8 cellular contexts compared by ENCODE assay signal in the genomic region with DNA sequence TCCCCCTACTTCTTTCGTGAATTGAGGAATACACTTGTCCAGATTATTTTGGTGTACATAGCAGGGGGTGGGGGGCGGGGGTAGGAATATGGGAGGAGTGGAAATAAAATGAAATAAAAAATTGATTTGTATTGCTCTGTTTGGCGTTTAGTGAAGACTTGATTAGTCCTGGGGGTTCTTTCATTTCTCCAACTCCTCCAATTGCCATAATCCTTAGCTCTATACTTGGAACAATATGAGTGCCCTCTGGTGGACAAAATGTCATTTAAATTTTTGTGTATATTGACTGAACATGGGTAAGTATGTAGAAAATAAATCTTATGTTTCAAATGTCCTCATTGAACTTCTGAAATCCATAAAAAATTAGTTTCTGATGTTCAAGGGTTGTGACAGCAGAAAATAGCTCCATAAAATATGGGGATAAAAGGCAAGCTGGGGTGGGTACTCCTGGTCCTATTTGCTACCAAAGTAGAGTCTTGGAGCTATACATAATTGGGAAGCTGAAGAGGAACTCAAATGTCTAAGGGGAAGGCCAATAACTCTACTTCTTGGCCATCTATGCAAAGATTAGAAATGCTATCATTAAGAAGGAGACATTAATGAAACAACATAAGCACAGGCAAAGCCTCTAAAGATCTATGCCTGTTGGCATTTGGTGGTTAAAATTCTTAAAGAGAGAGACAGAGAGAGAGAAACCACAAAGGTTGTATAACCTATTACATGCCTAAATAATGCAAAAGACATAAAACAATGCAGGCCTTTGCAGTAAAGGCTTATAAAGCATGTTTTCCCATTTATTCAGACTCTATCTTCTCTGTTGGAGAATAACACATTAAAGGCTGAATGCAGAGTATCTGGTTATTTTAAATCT.
DNase-seq lines count a peak whose midpoint lies in the region; ATAC-seq, FAIRE-seq and TF ChIP-seq lines count a peak whose summit lies in the region.

No MANE protein-coding gene starts in this region.

- H3K79me2 ChIP-seq in astrocyte (ENCODE audit: insufficient read depth, low read length) = no peaks in the 10 kb centered on the region

- peak; percentile 27 for TF ChIP-seq CTCF in astrocyte (IDR thresholded peaks at IDR 0.05; ENCODE audit: insufficient read depth, low read depth, low read length)
- TF ChIP-seq CTCF in liver (IDR thresholded peaks at IDR 0.05; ENCODE audit: low read depth, low read length, missing input control) = peak; percentile 27
- peak in 3 of 6 experiments; percentile 9 to 37 (median 23) for TF ChIP-seq CTCF in upper lobe of left lung (IDR thresholded peaks at IDR 0.05)

- TF ChIP-seq RAD21 in liver (IDR thresholded peaks at IDR 0.05) = peak; percentile 71 to 76

- peak; percentile 47 for FAIRE-seq in astrocyte (lab: Jason Lieb, UNC)

- H3K36me3 Mint-ChIP-seq in astrocyte (ENCODE audit: low read depth, unreplicated experiment) = peaks cover 3% of the 10 kb centered on the region

- DNase-seq in NCI-H510A treated with DMSO at 0.1 percent for 48 hours (lab: John Stamatoyannopoulos, UW) = peak; percentile 46
- no peak for DNase-seq in NCI-H510A (lab: John Stamatoyannopoulos, UW)
- peak; percentile 33 for DNase-seq in NCI-H1092 treated with DMSO at 0.1 percent for 48 hours (lab: John Stamatoyannopoulos, UW)
- peak; percentile 56 for DNase-seq in astrocyte (ENCODE audit: low read depth)
- no peak for DNase-seq in upper lobe of left lung
- no peak for DNase-seq in effector memory CD4-positive, alpha-beta T cell

- no peak overlapping the region for H3K4me3 ChIP-seq in astrocyte (ENCODE audit: insufficient read depth, low read depth, low read length)
- no peak overlapping the region for H3K4me3 ChIP-seq in liver (ENCODE audit: low read depth in 1 of 3, low read length in 3 of 3)
- no peak overlapping the region for H3K4me3 ChIP-seq in upper lobe of left lung
- H3K4me3 ChIP-seq in effector memory CD4-positive, alpha-beta T cell (ENCODE audit: insufficient read depth, low read depth, low read length, poor library complexity, severe bottlenecking) = no peak overlapping the region

- TF ChIP-seq POLR2A in upper lobe of left lung (IDR thresholded peaks at IDR 0.05) = no peak

- no peaks in the 10 kb centered on the region for H4K20me1 ChIP-seq in astrocyte (ENCODE audit: insufficient read depth, low read length)

- no peak overlapping the region for H3K9ac ChIP-seq in astrocyte (ENCODE audit: low read length)
- no peak overlapping the region for H3K9ac ChIP-seq in liver (ENCODE audit: low read depth in 1 of 2, low read length in 2 of 2)

- H3K27me3 Mint-ChIP-seq in astrocyte (ENCODE audit: low read depth, unreplicated experiment) = no peaks in the 10 kb centered on the region

- H3K4me1 Mint-ChIP-seq in astrocyte (ENCODE audit: low read depth, unreplicated experiment) = peaks cover 12% of the 10 kb centered on the region

- TF ChIP-seq EP300 in upper lobe of left lung (IDR thresholded peaks at IDR 0.05) = no peak

- 49% methylated on average over 3 of the region's 3 CpGs for WGBS in liver
- WGBS in upper lobe of left lung, 2 donors = 45 to 56% methylated on average over 3 of the region's 3 CpGs

- peak overlapping the region; percentile 60 for H3K27ac Mint-ChIP-seq in astrocyte (ENCODE audit: unreplicated experiment)

- H3K36me3 ChIP-seq in astrocyte (ENCODE audit: insufficient read depth, low read length) (no peaks in the 10 kb centered on the region), liver (ENCODE audit: control insufficient read depth in 4 of 4, insufficient read depth in 3 of 4, low read depth in 1 of 4, low read length in 3 of 4) (no peaks in the 10 kb centered on the region), upper lobe of left lung (no peaks in the 10 kb centered on the region)
- H3K36me3 ChIP-seq in effector memory CD4-positive, alpha-beta T cell (ENCODE audit: control insufficient read depth, insufficient read depth, low read length) = no peaks in the 10 kb centered on the region

- H3K9me3 ChIP-seq in astrocyte (ENCODE audit: insufficient read depth, low read depth, low read length) (peaks cover 13% of the 10 kb centered on the region), liver (ENCODE audit: control insufficient read depth in 4 of 4, low read length in 3 of 4) (peaks cover 0 to 11% (median 5%) of the 10 kb centered on the region in 4 donors), upper lobe of left lung (peaks cover 0 to 21% (median 10%) of the 10 kb centered on the region in 4 donors)
- no peaks in the 10 kb centered on the region for H3K9me3 ChIP-seq in effector memory CD4-positive, alpha-beta T cell (ENCODE audit: control insufficient read depth, low read length)

- ATAC-seq in HG03439 (IDR thresholded peaks at IDR 0.05; ENCODE audit: unreplicated experiment) = no peak
- ATAC-seq in upper lobe of left lung (ENCODE audit: low FRiP score in 2 of 2) = no peak

- H3K4me1 ChIP-seq in astrocyte (ENCODE audit: insufficient read depth, low read length) (no peaks in the 10 kb centered on the region), liver (ENCODE audit: control insufficient read depth in 4 of 4, insufficient read depth in 4 of 4, low read length in 3 of 4) (no peaks in the 10 kb centered on the region), upper lobe of left lung (no peaks in the 10 kb centered on the region)
- no peaks in the 10 kb centered on the region for H3K4me1 ChIP-seq in effector memory CD4-positive, alpha-beta T cell (ENCODE audit: control insufficient read depth, insufficient read depth, low read length, poor library complexity, severe bottlenecking)

- H3K27ac ChIP-seq in astrocyte (ENCODE audit: low read depth, low read length) (no peak overlapping the region), liver (ENCODE audit: low read depth in 1 of 2, low read length in 2 of 2) (no peak overlapping the region), upper lobe of left lung (no peak overlapping the region)
- no peak overlapping the region for H3K27ac ChIP-seq in effector memory CD4-positive, alpha-beta T cell (ENCODE audit: insufficient read depth, low read length, poor library complexity, severe bottlenecking)

- H2AFZ ChIP-seq in astrocyte (ENCODE audit: low read depth, low read length) = no peak overlapping the region

- H3K4me2 ChIP-seq in astrocyte (ENCODE audit: low read length) = no peak overlapping the region

- H3K27me3 ChIP-seq in astrocyte (ENCODE audit: insufficient read depth, low read length) (no peaks in the 10 kb centered on the region), liver (ENCODE audit: control insufficient read depth in 4 of 4, insufficient read depth in 4 of 4, low read length in 3 of 4) (no peaks in the 10 kb centered on the region), upper lobe of left lung (no peaks in the 10 kb centered on the region)
- no peaks in the 10 kb centered on the region for H3K27me3 ChIP-seq in effector memory CD4-positive, alpha-beta T cell (replicated peaks; ENCODE audit: control insufficient read depth, insufficient read depth, low read length, poor library complexity, severe bottlenecking)

- no peak overlapping the region for H3K4me3 Mint-ChIP-seq in astrocyte (ENCODE audit: unreplicated experiment)

- H3K9me3 Mint-ChIP-seq in astrocyte (ENCODE audit: unreplicated experiment) = peaks cover 20% of the 10 kb centered on the region

TF ChIP-seq in liver, 16 proteins besides CTCF, POLR2A, EP300 and RAD21 (continues in another document):
- TF ChIP-seq, protein P1, sequence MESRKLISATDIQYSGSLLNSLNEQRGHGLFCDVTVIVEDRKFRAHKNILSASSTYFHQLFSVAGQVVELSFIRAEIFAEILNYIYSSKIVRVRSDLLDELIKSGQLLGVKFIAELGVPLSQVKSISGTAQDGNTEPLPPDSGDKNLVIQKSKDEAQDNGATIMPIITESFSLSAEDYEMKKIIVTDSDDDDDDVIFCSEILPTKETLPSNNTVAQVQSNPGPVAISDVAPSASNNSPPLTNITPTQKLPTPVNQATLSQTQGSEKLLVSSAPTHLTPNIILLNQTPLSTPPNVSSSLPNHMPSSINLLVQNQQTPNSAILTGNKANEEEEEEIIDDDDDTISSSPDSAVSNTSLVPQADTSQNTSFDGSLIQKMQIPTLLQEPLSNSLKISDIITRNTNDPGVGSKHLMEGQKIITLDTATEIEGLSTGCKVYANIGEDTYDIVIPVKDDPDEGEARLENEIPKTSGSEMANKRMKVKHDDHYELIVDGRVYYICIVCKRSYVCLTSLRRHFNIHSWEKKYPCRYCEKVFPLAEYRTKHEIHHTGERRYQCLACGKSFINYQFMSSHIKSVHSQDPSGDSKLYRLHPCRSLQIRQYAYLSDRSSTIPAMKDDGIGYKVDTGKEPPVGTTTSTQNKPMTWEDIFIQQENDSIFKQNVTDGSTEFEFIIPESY (IDR thresholded peaks at IDR 0.05) = no peak
- TF ChIP-seq SP1 (IDR thresholded peaks at IDR 0.05) (no peak), FOXA2 (IDR thresholded peaks at IDR 0.05) (no peak), FOXA1 (IDR thresholded peaks at IDR 0.05) (no peak), TAF1 (conservative IDR thresholded peaks at IDR 0.05) (no peak)
- TF ChIP-seq, protein P2, sequence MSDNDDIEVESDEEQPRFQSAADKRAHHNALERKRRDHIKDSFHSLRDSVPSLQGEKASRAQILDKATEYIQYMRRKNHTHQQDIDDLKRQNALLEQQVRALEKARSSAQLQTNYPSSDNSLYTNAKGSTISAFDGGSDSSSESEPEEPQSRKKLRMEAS (IDR thresholded peaks at IDR 0.05) = no peak
- TF ChIP-seq, protein P3, sequence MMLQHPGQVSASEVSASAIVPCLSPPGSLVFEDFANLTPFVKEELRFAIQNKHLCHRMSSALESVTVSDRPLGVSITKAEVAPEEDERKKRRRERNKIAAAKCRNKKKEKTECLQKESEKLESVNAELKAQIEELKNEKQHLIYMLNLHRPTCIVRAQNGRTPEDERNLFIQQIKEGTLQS (IDR thresholded peaks at IDR 0.05) = no peak

Comparison
In these comparisons a context has a peak if more than half of its experiments do, and no peak if none do; other contexts are left out.
1. DNase-seq: peak in NCI-H510A treated with DMSO at 0.1 percent for 48 hours (single experiment), NCI-H1092 treated with DMSO at 0.1 percent for 48 hours (single experiment) and astrocyte (single experiment); none in NCI-H510A (single experiment), upper lobe of left lung (0 of 2) and effector memory CD4-positive, alpha-beta T cell (0 of 3).